11 cellular contexts compared by ENCODE assay signal in genomic region chr18:50689578-50689977, GRCh38.
"Had no signal": no experiment of that assay in that cellular context is flagged by ENCODE, and none has a peak within 500 bp of the region (broad histone marks: within the 10 kb centered on the region; RNA-seq: fewer than 3 reads in every experiment).

No MANE protein-coding gene starts in this region.

- H3K4me3 ChIP-seq: GM23248, GM23338, HAP-1 had no signal

- DNase-seq: GM23248, GOT3, H7, H9, HCEC 1CT, HFFc6 had no signal

- H3K9me3 ChIP-seq: HAP-1 had no signal

- ATAC-seq: GM23338, HCT116 had no signal

- H3K27ac Mint-ChIP-seq: GM23338, H9, HFFc6 had no signal

- H3K9me3 Mint-ChIP-seq: GM23338, H9 had no signal

- H3K4me1 Mint-ChIP-seq: GM23338 had no signal

- FAIRE-seq: H1, H54 had no signal

- H3K36me3 ChIP-seq: HAP-1 had no signal

- H2AFZ ChIP-seq: GM23248, GM23338 had no signal

- H3K4me1 ChIP-seq: HAP-1 had no signal

- H3K27ac ChIP-seq: GM23248 had no signal

- H3K4me3 Mint-ChIP-seq: GM23338, H9, HFFc6 had no signal

- H3K4me2 ChIP-seq: GM23338 had no signal

- H3K9ac ChIP-seq: GM23248 had no signal
